11 cellular contexts compared by ENCODE assay signal in the genomic region with DNA sequence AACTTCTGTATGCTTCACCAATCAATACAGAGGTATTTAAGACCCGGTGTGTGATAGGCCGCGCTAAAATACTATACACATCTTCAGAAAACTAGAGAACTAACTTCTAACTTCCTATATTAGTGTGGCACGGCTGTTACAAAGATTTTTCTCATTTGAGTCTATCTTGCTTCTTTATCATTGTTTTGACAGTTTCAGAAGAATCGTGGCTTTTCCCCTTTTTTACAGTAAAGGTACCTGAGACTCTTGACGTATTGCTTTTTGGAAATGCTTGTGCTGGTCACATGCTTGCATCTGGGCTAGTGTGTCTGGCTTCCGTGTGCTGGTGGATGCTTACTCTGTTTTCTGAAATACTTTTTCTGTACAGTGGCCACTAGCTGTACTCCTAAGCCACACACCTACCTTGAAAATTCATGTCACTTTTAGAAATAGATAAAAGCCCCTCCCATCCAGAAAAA. TPM values are rescaled to one million over a fixed set of nuclear protein-coding genes. Genes with fewer than 3 reads are reported as not detected.
A peak's percentile ranks its signal among the peaks of the same experiment; 100 is the strongest.
DNase-seq lines count a peak whose midpoint lies in the region; ATAC-seq lines count a peak whose summit lies in the region.
"Had no signal": no experiment of that assay in that cellular context is flagged by ENCODE, and none has a peak within 500 bp of the region (broad histone marks: within the 10 kb centered on the region; RNA-seq: fewer than 3 reads in every experiment).

No MANE protein-coding gene starts in this region.

- H3K36me3 Mint-ChIP-seq in CD4-positive, alpha-beta memory T cell: peaks cover 56 to 63% of the 10 kb centered on the region in 2 donors

- H3K9me3 Mint-ChIP-seq in CD4-positive, alpha-beta memory T cell: no peaks in the 10 kb centered on the region

- CTCF ChIA-PET in CD4-positive, alpha-beta memory T cell (lab: Charles Lee; ENCODE audit: partially characterized antibody): interaction anchor here (0.9 to 5.6 kb wide), 11 partner anchors 10 to 101 kb away, joined by 3 to 65 read pairs (median 7); partner anchors contain the start of gene IKZF1

- H3K27ac Mint-ChIP-seq in CD4-positive, alpha-beta memory T cell: peak overlapping the region in 6 of 7 donors; percentile 93 to 99 (median 98)

- H3K4me3 ChIP-seq in CD4-positive, alpha-beta memory T cell (ENCODE audit: low read length in 2 of 2): peak overlapping the region in 1 of 2 donors; percentile 53

- ATAC-seq in GM19395 (IDR thresholded peaks at IDR 0.05; ENCODE audit: unreplicated experiment) (peak; percentile 75), HG03139 (IDR thresholded peaks at IDR 0.05; ENCODE audit: unreplicated experiment) (peak; percentile 63)

- peak overlapping the region; percentile 78 to 100 (median 92) for H3K4me3 Mint-ChIP-seq in CD4-positive, alpha-beta memory T cell

- H3K27me3 Mint-ChIP-seq in CD4-positive, alpha-beta memory T cell: no peaks in the 10 kb centered on the region

- H3K9me3 ChIP-seq in CD4-positive, alpha-beta memory T cell (ENCODE audit: control insufficient read depth in 1 of 2, low read length in 2 of 2): no peaks in the 10 kb centered on the region

- POLR2A ChIA-PET in CD4-positive, alpha-beta memory T cell (lab: Charles Lee; ENCODE audit: partially characterized antibody): interaction anchor here (0.6 to 32.3 kb wide), 6 partner anchors 6 to 108 kb away, joined by 3 to 2673 read pairs (median 810); partner anchors contain the start of gene IKZF1

- DNase-seq in CD4-positive, alpha-beta memory T cell: peak; percentile 78 to 89 (median 84)
- DNase-seq in activated naive CD4-positive, alpha-beta T cell treated with Interleukin-2 at 50 U/mL for 16 hours: peak; percentile 52
- DNase-seq in middle frontal gyrus (ENCODE audit: extremely low spot score, low spot score): no peak
- no peak for DNase-seq in DMS 273 (lab: John Stamatoyannopoulos, UW; ENCODE audit: unreplicated experiment)
- DNase-seq in dermis blood vessel endothelial cell: no peak
- DNase-seq in NCI-H526 (lab: John Stamatoyannopoulos, UW): no peak
- DNase-seq: EL had no signal

- no peaks in the 10 kb centered on the region for H3K27me3 ChIP-seq in CD4-positive, alpha-beta memory T cell (ENCODE audit: insufficient read depth, low read length)

- intact Hi-C loops in CD4-positive, alpha-beta memory T cell (cut with micrococcal nuclease): loop anchor here (1.0 to 2.0 kb wide), 6 partner anchors 10 to 174 kb away; no protein-coding TSS in a partner anchor

- H3K4me1 ChIP-seq in CD4-positive, alpha-beta memory T cell (ENCODE audit: insufficient read depth, low read length): peaks cover 99% of the 10 kb centered on the region

- H3K36me3 ChIP-seq in CD4-positive, alpha-beta memory T cell (ENCODE audit: insufficient read depth, low read length): peaks cover 8% of the 10 kb centered on the region

- peak overlapping the region; percentile 90 for H3K27ac ChIP-seq in CD4-positive, alpha-beta memory T cell (ENCODE audit: low read depth, low read length)

- H3K4me1 Mint-ChIP-seq in CD4-positive, alpha-beta memory T cell: peaks cover 73 to 100% (median 86%) of the 10 kb centered on the region in 4 donors

RNA-seq across cellular contexts. Expression of gene IKZF1, which starts 12.7 kb away (rescaled TPM):
- 100 to 1,000 TPM; 474 to 479 TPM for total RNA-seq in CD4-positive, alpha-beta memory T cell
- 100 to 1,000 TPM; 116 to 288 TPM for polyA plus RNA-seq in CD4-positive, alpha-beta memory T cell
- 0.17 TPM in 1 of 2 replicates, not detected in the other for total RNA-seq in dermis blood vessel endothelial cell
- total RNA-seq: M059J, renal cortical epithelial cell had no signal

Comparison
In these comparisons a context has a peak if more than half of its experiments do, and no peak if none do; other contexts are left out.
1. DNase-seq: peak in CD4-positive, alpha-beta memory T cell (5 of 5) and activated naive CD4-positive, alpha-beta T cell treated with Interleukin-2 at 50 U/mL for 16 hours (single experiment); none in middle frontal gyrus (single experiment), DMS 273 (single experiment), dermis blood vessel endothelial cell (single experiment) and NCI-H526 (0 of 2).
2. RNA of gene IKZF1, which starts 12.7 kb away (total RNA-seq): 474 to 479 TPM in CD4-positive, alpha-beta memory T cell; 0.17 TPM in dermis blood vessel endothelial cell; every median in the first group is over 100 times any median in the second.